Comparison of ENCODE assay signal across 1 cellular context in the genomic region with DNA sequence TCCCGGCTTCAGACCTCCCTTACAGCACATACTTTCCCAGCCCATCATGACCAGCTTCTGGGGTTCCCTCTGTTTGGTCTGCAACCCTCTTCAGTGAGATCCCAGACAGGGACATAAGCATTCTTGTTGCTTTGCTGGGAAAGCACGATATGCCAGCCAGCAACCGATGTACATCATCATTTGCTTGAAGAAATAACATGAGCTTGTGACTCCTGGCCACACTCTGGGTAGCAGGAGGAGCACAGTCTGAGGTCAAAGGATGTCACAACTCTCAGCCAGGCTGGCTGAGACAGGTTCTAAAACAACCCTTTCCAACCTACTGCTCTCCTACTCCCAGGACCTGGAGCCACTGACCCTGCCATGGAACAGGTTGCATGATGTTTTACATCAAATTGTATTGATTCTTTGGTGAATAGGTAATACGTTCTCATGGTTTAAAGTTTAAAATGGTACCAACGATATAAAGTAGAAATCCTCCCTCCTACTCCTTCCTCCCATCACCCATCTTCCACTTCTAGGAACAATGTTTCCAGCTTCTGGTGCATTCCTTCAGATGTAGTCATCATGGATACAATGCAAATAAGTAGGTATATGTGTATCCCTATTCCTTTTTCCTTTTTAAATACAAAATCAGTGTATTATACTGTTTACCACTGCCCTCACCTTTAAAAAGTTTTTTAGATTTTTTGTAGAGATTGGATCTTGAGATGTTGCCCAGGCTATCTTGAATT.
TF ChIP-seq lines count a peak whose summit lies in the region.

No MANE protein-coding gene starts in this region.

TF ChIP-seq in K562, 482 proteins besides CTCF, POLR2A, EP300 and RAD21 (continued from another document):
- TF ChIP-seq, protein P1, sequence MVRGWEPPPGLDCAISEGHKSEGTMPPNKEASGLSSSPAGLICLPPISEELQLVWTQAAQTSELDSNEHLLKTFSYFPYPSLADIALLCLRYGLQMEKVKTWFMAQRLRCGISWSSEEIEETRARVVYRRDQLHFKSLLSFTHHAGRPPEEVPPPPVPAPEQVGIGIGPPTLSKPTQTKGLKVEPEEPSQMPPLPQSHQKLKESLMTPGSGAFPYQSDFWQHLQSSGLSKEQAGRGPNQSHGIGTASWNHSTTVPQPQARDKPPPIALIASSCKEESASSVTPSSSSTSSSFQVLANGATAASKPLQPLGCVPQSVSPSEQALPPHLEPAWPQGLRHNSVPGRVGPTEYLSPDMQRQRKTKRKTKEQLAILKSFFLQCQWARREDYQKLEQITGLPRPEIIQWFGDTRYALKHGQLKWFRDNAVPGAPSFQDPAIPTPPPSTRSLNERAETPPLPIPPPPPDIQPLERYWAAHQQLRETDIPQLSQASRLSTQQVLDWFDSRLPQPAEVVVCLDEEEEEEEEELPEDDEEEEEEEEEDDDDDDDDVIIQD (CRISPR knock-in tag; IDR thresholded peaks at IDR 0.05), result no peak
- TF ChIP-seq ZNF24 (IDR thresholded peaks at IDR 0.05), result no peak
- TF ChIP-seq ZNF384 (IDR thresholded peaks at IDR 0.05; ENCODE audit: low read depth, low read length), result no peak
